In the genomic region with DNA sequence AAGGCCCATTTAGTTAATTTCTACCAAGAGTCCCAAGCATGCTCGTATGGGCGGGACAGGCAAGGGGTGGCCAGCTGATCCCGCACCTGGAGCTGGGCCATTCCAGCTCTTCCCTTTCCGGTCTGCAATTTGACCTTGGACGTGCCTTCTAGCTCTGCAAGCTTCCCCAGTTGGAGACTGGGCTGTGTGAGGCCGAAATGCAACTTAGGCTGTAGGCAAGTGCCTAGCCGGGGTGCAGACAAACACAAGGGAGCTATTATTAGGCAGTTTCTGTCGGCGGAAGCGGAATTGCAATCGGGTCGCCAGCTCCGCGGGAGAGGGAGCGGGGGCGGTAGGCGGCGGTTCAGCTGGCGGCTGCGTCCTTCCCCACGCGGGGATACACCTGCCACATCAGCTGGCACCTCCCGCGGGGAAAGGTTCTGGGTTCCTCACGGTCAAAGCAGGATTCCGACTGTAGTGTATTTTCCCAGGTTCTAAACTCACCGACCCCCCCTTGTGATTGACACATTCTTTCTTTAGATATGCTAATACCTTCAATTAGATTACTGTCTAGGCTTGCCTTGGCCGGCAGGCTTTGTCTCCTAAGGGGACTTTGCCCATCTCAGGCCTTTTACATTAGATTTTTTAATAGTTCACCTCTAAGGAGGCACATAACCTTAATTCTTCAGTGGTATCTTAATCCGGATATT, we compare ENCODE assay signal across 8 cellular contexts. TPM values are rescaled to one million over a fixed set of nuclear protein-coding genes. Genes with fewer than 3 reads are reported as not detected.
DNase-seq lines count a peak whose midpoint lies in the region; ATAC-seq, FAIRE-seq and TF ChIP-seq lines count a peak whose summit lies in the region.

No MANE protein-coding gene starts in this region.

- DNase-seq in H7 (peak; percentile 91), astrocyte (ENCODE audit: low read depth) (no peak), gastrocnemius medialis (peak in 1 of 2 donors; percentile 49), kidney glomerular epithelial cell (lab: John Stamatoyannopoulos, UW) (no peak), T-helper 1 cell (no peak)

- H3K27ac ChIP-seq in astrocyte (ENCODE audit: low read depth, low read length) (no peak overlapping the region), gastrocnemius medialis (peak overlapping the region; percentile 68 to 80 (median 74))

- ATAC-seq in gastrocnemius medialis (peak in 1 of 2 donors; percentile 23), GM18511 (IDR thresholded peaks at IDR 0.05; ENCODE audit: unreplicated experiment) (no peak), GM21526 (IDR thresholded peaks at IDR 0.05; ENCODE audit: low FRiP score, unreplicated experiment) (no peak)

- H3K27me3 ChIP-seq in H7 (ENCODE audit: control insufficient read depth, insufficient read depth, low read length) (no peaks in the 10 kb centered on the region), astrocyte (ENCODE audit: insufficient read depth, low read length) (no peaks in the 10 kb centered on the region), iPS-15b (ENCODE audit: control insufficient read depth, insufficient read depth, low read length) (no peaks in the 10 kb centered on the region), gastrocnemius medialis (no peaks in the 10 kb centered on the region)

- peak overlapping the region; percentile 91 for H3K27ac Mint-ChIP-seq in astrocyte (ENCODE audit: unreplicated experiment)

- intact Hi-C loops in gastrocnemius medialis (cut with DNase I; ENCODE audit: low total_unique reads): no loop called here

- no peak for FAIRE-seq in astrocyte (lab: Jason Lieb, UNC)

- H3K9me3 Mint-ChIP-seq in astrocyte (ENCODE audit: unreplicated experiment): no peaks in the 10 kb centered on the region

- no peak overlapping the region for H3K4me3 ChIP-seq in H7 (ENCODE audit: insufficient read depth, low read depth, low read length)
- H3K4me3 ChIP-seq in astrocyte (ENCODE audit: insufficient read depth, low read depth, low read length): peak overlapping the region; percentile 11
- H3K4me3 ChIP-seq in iPS-15b (ENCODE audit: low read depth, low read length): peak overlapping the region; percentile 15
- H3K4me3 ChIP-seq in gastrocnemius medialis: peak overlapping the region; percentile 27 to 51 (median 48)

- H3K4me3 Mint-ChIP-seq in astrocyte (ENCODE audit: unreplicated experiment): peak overlapping the region; percentile 45

- H3K36me3 Mint-ChIP-seq in astrocyte (ENCODE audit: low read depth, unreplicated experiment): no peaks in the 10 kb centered on the region

- H3K9ac ChIP-seq in astrocyte (ENCODE audit: low read length) (peak overlapping the region; percentile 7), iPS-15b (ENCODE audit: low read depth, low read length) (peak overlapping the region; percentile 41)

- peak in 1 of 2 donors; percentile 13 for TF ChIP-seq POLR2A in gastrocnemius medialis (IDR thresholded peaks at IDR 0.05)

- in situ Hi-C loops in gastrocnemius medialis (cut with MboI; ENCODE audit: low sequenced_read_pairs in 4 of 4): no loop called here

- H3K36me3 ChIP-seq in H7 (replicated peaks; ENCODE audit: control insufficient read depth, insufficient read depth, low read length) (no peaks in the 10 kb centered on the region), astrocyte (ENCODE audit: insufficient read depth, low read length) (no peaks in the 10 kb centered on the region), iPS-15b (ENCODE audit: control insufficient read depth, insufficient read depth, low read length) (no peaks in the 10 kb centered on the region), gastrocnemius medialis (no peaks in the 10 kb centered on the region)

- no peaks in the 10 kb centered on the region for H3K79me2 ChIP-seq in astrocyte (ENCODE audit: insufficient read depth, low read length)

- H2AFZ ChIP-seq in astrocyte (ENCODE audit: low read depth, low read length): peak overlapping the region; percentile 80

- H3K4me1 ChIP-seq in astrocyte (ENCODE audit: insufficient read depth, low read length) (peaks cover 39% of the 10 kb centered on the region), iPS-15b (ENCODE audit: control insufficient read depth, insufficient read depth, low read length) (peaks cover 53% of the 10 kb centered on the region), gastrocnemius medialis (peaks cover 14 to 29% of the 10 kb centered on the region in 2 donors)

- H3K4me1 Mint-ChIP-seq in astrocyte (ENCODE audit: low read depth, unreplicated experiment): peaks cover 20% of the 10 kb centered on the region

- no peaks in the 10 kb centered on the region for H3K27me3 Mint-ChIP-seq in astrocyte (ENCODE audit: low read depth, unreplicated experiment)

- peak overlapping the region; percentile 59 for H3K4me2 ChIP-seq in astrocyte (ENCODE audit: low read length)

- H4K20me1 ChIP-seq in astrocyte (ENCODE audit: insufficient read depth, low read length): no peaks in the 10 kb centered on the region

- no peaks in the 10 kb centered on the region for H3K9me3 ChIP-seq in astrocyte (ENCODE audit: insufficient read depth, low read depth, low read length)
- no peaks in the 10 kb centered on the region for H3K9me3 ChIP-seq in iPS-15b (ENCODE audit: control insufficient read depth, insufficient read depth, low read length)
- H3K9me3 ChIP-seq in gastrocnemius medialis: no peaks in the 10 kb centered on the region

- TF ChIP-seq CTCF in astrocyte (IDR thresholded peaks at IDR 0.05; ENCODE audit: insufficient read depth, low read depth, low read length) (no peak), gastrocnemius medialis (IDR thresholded peaks at IDR 0.05 in 4 of 5, conservative IDR thresholded peaks at IDR 0.05 in 1 of 5) (no peak)

RNA-seq across cellular contexts. Expression of a gene that starts 17.1 kb away (rescaled TPM):
- 71.6 and 111 TPM in 2 replicates for total RNA-seq in H7 (2014; rRNA removed; shearing (Covaris generic))
- total RNA-seq in astrocyte (128 and 135 TPM in 2 replicates), gastrocnemius medialis (100 to 1,000 TPM in 1 of 4 donors, 10 to 100 TPM in 3; 54.7 to 124 (median 91.2) TPM)
